In genomic region chr9:88730780-88731179, GRCh38 we compare ENCODE assay signal across 22 cellular contexts.
"Had no signal": no experiment of that assay in that cellular context is flagged by ENCODE, and none has a peak within 500 bp of the region (broad histone marks: within the 10 kb centered on the region; RNA-seq: fewer than 3 reads in every experiment).

No MANE protein-coding gene starts in this region.

- H3K4me3 ChIP-seq: gastrocnemius medialis, lower lobe of right lung, prostate gland, right atrium auricular region, smooth muscle cell, suprapubic skin, transverse colon had no signal

- H3K4me3 Mint-ChIP-seq: dendritic cell treated with granulocyte-macrophage colony-stimulating factor and Interleukin-4, amounts not matched to agents 40 ng/mL and 50 ng/mL, for 4 days; natural killer cell; neural crest cell; stimulated activated naive CD8-positive, alpha-beta T cell treated with anti-CD3 and anti-CD28 coated beads, Interleukin-15, amount 100 ng/mL, for 72 hours had no signal

- H3K27me3 ChIP-seq: gastrocnemius medialis, right atrium auricular region, suprapubic skin, transverse colon had no signal

- H3K36me3 Mint-ChIP-seq: natural killer cell had no signal

- H3K4me1 ChIP-seq: lower lobe of right lung, prostate gland, transverse colon had no signal

- DNase-seq: effector CD8-positive, alpha-beta T cell; erythroblast; gastrocnemius medialis; head of caudate nucleus; left ventricle myocardium superior; lower lobe of right lung; natural killer cell; nucleus accumbens; stimulated activated CD4-positive, alpha-beta T cell treated with anti-CD3 and anti-CD28 coated beads, Interleukin-12 subunit alpha, Interleukin-12 subunit beta, amount 100 ng/mL, for 4 hours; stimulated activated CD4-positive, alpha-beta T cell treated with anti-CD3 and anti-CD28 coated beads, Interleukin-1b, Interleukin-23, amount 100 ng/mL, for 48 hours; stimulated activated CD4-positive, alpha-beta T cell treated with anti-CD3 and anti-CD28 coated beads, Interleukin-4, amount 100 ng/mL, for 1 hour; stimulated activated CD8-positive, alpha-beta memory T cell treated with anti-CD3 and anti-CD28 coated beads, Interleukin-4, amount 100 ng/mL, for 48 hours; stimulated activated naive CD4-positive, alpha-beta T cell; stimulated activated naive CD8-positive, alpha-beta T cell treated with anti-CD3 and anti-CD28 coated beads, Interleukin-15, amount 100 ng/mL, for 72 hours; transverse colon had no signal

- ATAC-seq: gastrocnemius medialis; left ventricle myocardium superior; lower lobe of right lung; natural killer cell; sciatic nerve; stimulated activated naive CD8-positive, alpha-beta T cell treated with anti-CD3 and anti-CD28 coated beads, Interleukin-15, amount 100 ng/mL, for 72 hours had no signal

- H3K36me3 ChIP-seq: gastrocnemius medialis, lower lobe of right lung, prostate gland, right atrium auricular region, suprapubic skin, transverse colon had no signal

- H3K4me1 Mint-ChIP-seq: natural killer cell; neural crest cell; stimulated activated naive CD8-positive, alpha-beta T cell treated with anti-CD3 and anti-CD28 coated beads, Interleukin-15, amount 100 ng/mL, for 72 hours had no signal

- H3K27ac ChIP-seq: lower lobe of right lung, prostate gland, suprapubic skin, transverse colon had no signal

- H3K27ac Mint-ChIP-seq: dendritic cell treated with granulocyte-macrophage colony-stimulating factor and Interleukin-4, amounts not matched to agents 40 ng/mL and 50 ng/mL, for 4 days; natural killer cell; stimulated activated naive CD8-positive, alpha-beta T cell treated with anti-CD3 and anti-CD28 coated beads, Interleukin-15, amount 100 ng/mL, for 72 hours had no signal

- H3K9me3 ChIP-seq: gastrocnemius medialis, lower lobe of right lung, prostate gland, right atrium auricular region, suprapubic skin, transverse colon had no signal

- H3K4me2 ChIP-seq: smooth muscle cell had no signal
